Comparison of ENCODE assay signal across 8 cellular contexts in genomic region chr9:503331-503730, GRCh38. TPM values are rescaled to one million over a fixed set of nuclear protein-coding genes. Genes with fewer than 3 reads are reported as not detected.
DNase-seq lines count a peak whose midpoint lies in the region; ATAC-seq and TF ChIP-seq lines count a peak whose summit lies in the region.

No MANE protein-coding gene starts in this region.

- H3K4me3 ChIP-seq in heart right ventricle (peak overlapping the region in 8 of 10 donors; percentile 60 to 77 (median 72)), transverse colon (peak overlapping the region in 2 of 4 donors; percentile 65 to 70)

- 55 to 63% methylated on average over 9 of the region's 9 CpGs for WGBS in heart right ventricle, 2 donors
- WGBS in transverse colon (ENCODE audit: low coverage in 1 of 2), 2 donors: 42 to 50% methylated on average over 8 to 9 of the region's 9 CpGs

- intact Hi-C loops in heart right ventricle (cut with DNase I) (loop anchor here in 3 of 10 donors (10.0 kb wide), 2 partner anchors 91 to 99 kb away; no protein-coding TSS in a partner anchor), cardiac septum (cut with DNase I) (no loop called here), transverse colon (cut with DNase I; ENCODE audit: low total_unique reads) (no loop called here)

- no peak for TF ChIP-seq POLR2A in transverse colon (IDR thresholded peaks at IDR 0.05)

- H3K9me3 Mint-ChIP-seq in activated naive CD4-positive, alpha-beta T cell treated with anti-CD3 and anti-CD28 coated beads, Interleukin-2, amount 50 U/mL, for 72 hours: no peaks in the 10 kb centered on the region
- no peaks in the 10 kb centered on the region for H3K9me3 Mint-ChIP-seq in memory B cell

- in situ Hi-C loops in transverse colon (cut with MboI; ENCODE audit: low pct_ligation_motif_present in 1 of 4, low pct_unique_long_range_greater_than_20kb in 1 of 4, low sequenced_read_pairs in 3 of 4): no loop called here

- H3K27ac Mint-ChIP-seq in activated naive CD4-positive, alpha-beta T cell treated with anti-CD3 and anti-CD28 coated beads, Interleukin-2, amount 50 U/mL, for 72 hours: peak overlapping the region; percentile 51 to 84
- no peak overlapping the region for H3K27ac Mint-ChIP-seq in memory B cell

- DNase-seq in heart right ventricle (no peak), cardiac septum (ENCODE audit: low spot score) (no peak), memory B cell (ENCODE audit: low spot score in 2 of 2) (no peak), transverse colon (no peak), HCEC 1CT (no peak)
- DNase-seq in activated naive CD4-positive, alpha-beta T cell treated with anti-CD3 and anti-CD28 coated beads, Interleukin-2, amount 50 U/mL, for 72 hours (ENCODE audit: low spot score in 2 of 2): no peak

- peak overlapping the region; percentile 89 for H3K4me3 Mint-ChIP-seq in memory B cell

- no peaks in the 10 kb centered on the region for H3K36me3 ChIP-seq in heart right ventricle
- no peaks in the 10 kb centered on the region for H3K36me3 ChIP-seq in transverse colon

- H3K9me3 ChIP-seq in heart right ventricle (no peaks in the 10 kb centered on the region), transverse colon (no peaks in the 10 kb centered on the region)

- peak in 1 of 8 donors; percentile 13 for ATAC-seq in heart right ventricle
- ATAC-seq in activated naive CD4-positive, alpha-beta T cell treated with anti-CD3 and anti-CD28 coated beads, Interleukin-2, amount 50 U/mL, for 72 hours: no peak
- ATAC-seq in memory B cell (ENCODE audit: low read depth): no peak
- ATAC-seq in HG03045 (IDR thresholded peaks at IDR 0.05; ENCODE audit: unreplicated experiment): no peak
- no peak for ATAC-seq in GM18517 (IDR thresholded peaks at IDR 0.05; ENCODE audit: unreplicated experiment)

- peaks cover 0 to 49% (median 0%) of the 10 kb centered on the region in 7 donors for H3K27me3 ChIP-seq in heart right ventricle
- H3K27me3 ChIP-seq in transverse colon: no peaks in the 10 kb centered on the region

- TF ChIP-seq CTCF in heart right ventricle (IDR thresholded peaks at IDR 0.05) (no peak), transverse colon (IDR thresholded peaks at IDR 0.05) (no peak)

- peak overlapping the region in 8 of 10 donors; percentile 75 to 95 (median 86) for H3K27ac ChIP-seq in heart right ventricle
- peak overlapping the region; percentile 85 to 95 (median 87) for H3K27ac ChIP-seq in transverse colon

- TF ChIP-seq EP300 in transverse colon (IDR thresholded peaks at IDR 0.05; ENCODE audit: low read depth): no peak

- H3K27me3 Mint-ChIP-seq in memory B cell: peaks cover 2% of the 10 kb centered on the region

- H3K4me1 ChIP-seq in heart right ventricle (peaks cover 0 to 29% (median 21%) of the 10 kb centered on the region in 9 donors), transverse colon (peaks cover 0 to 27% (median 24%) of the 10 kb centered on the region in 4 donors)

- H3K4me1 Mint-ChIP-seq in memory B cell: peaks cover 5% of the 10 kb centered on the region

- H3K36me3 Mint-ChIP-seq in activated naive CD4-positive, alpha-beta T cell treated with anti-CD3 and anti-CD28 coated beads, Interleukin-2, amount 50 U/mL, for 72 hours: no peaks in the 10 kb centered on the region
- H3K36me3 Mint-ChIP-seq in memory B cell: peaks cover 2% of the 10 kb centered on the region

RNA-seq across cellular contexts. Expression of gene KANK1, which starts 1.2 kb away (rescaled TPM):
- total RNA-seq in heart right ventricle: 100 to 1,000 TPM in 8 of 10 donors, 10 to 100 TPM in 2; 89.0 to 136 (median 124) TPM
- 100 to 1,000 TPM in 1 of 2 donors, 10 to 100 TPM in 1; 42.4 to 116 TPM for polyA plus RNA-seq in heart right ventricle
- total RNA-seq in cardiac septum: 90.1 TPM
- 1 to 10 TPM; 2.9 to 6.2 TPM for total RNA-seq in activated naive CD4-positive, alpha-beta T cell treated with anti-CD3 and anti-CD28 coated beads, Interleukin-2, amount 50 U/mL, for 72 hours
- total RNA-seq in transverse colon: 10 to 100 TPM; 33.9 to 45.6 (median 43.1) TPM

Comparison
In these comparisons a context has a peak if more than half of its experiments do, and no peak if none do; other contexts are left out.
1. RNA of gene KANK1, which starts 1.2 kb away (total RNA-seq): 89.0 to 136 TPM in heart right ventricle, 90.1 TPM in cardiac septum (single experiment) and 33.9 to 45.6 TPM in transverse colon; 2.9 to 6.2 TPM in activated naive CD4-positive, alpha-beta T cell treated with anti-CD3 and anti-CD28 coated beads, Interleukin-2, amount 50 U/mL, for 72 hours; every median in the first group is over 4 times any median in the second.